33 cellular contexts compared by ENCODE assay signal in the genomic region with DNA sequence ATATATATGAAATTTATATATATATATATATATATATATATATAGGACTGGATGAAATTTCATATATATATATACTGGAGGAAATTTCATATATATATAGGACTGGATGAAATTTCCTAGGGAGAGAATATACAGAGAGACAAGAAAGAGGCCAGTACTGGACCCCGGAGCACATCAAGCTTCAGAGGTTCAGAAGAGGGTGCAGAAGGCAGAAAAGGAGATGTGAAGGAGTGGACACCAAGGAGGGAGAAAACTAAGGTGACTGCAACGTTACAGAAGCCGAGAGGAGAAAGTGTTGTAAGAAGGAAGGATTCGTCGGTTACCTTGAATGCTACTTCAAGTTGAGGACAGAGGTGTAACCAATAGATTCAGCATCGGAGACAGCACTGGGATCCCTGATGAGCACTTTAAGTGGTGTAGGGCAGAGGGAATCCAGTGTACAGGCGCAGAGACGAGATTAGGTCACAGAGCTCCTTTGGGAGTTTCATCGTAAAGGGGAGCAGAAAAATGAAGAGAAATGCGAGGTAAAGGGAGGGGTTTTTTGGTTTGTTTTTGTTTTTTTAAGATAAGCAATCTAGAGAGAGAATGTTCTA.
"Had no signal": no experiment of that assay in that cellular context is flagged by ENCODE, and none has a peak within 500 bp of the region (broad histone marks: within the 10 kb centered on the region; RNA-seq: fewer than 3 reads in every experiment).

No MANE protein-coding gene starts in this region.

- H3K4me2 ChIP-seq: SK-N-SH had no signal

- H3K4me1 Mint-ChIP-seq: activated CD4-positive, alpha-beta memory T cell treated with anti-CD3 and anti-CD28 coated beads, Interleukin-2, amount 10 ng/mL, durations not matched to agents 7 days and 5 days; activated CD8-positive, alpha-beta memory T cell treated with anti-CD3 and anti-CD28 coated beads, Interleukin-2, amount 10 ng/mL, durations not matched to agents 7 days and 5 days had no signal

- H3K9ac ChIP-seq: SK-N-SH had no signal

- H3K4me1 ChIP-seq: adrenal gland, body of pancreas, breast epithelium, Peyer's patch, SJSA1 had no signal

- H3K36me3 ChIP-seq: adrenal gland, breast epithelium, Peyer's patch, SJSA1 had no signal

- H3K36me3 Mint-ChIP-seq: activated CD8-positive, alpha-beta memory T cell treated with anti-CD3 and anti-CD28 coated beads, Interleukin-2, amount 10 ng/mL, durations not matched to agents 7 days and 5 days had no signal

- H3K9me3 ChIP-seq: adrenal gland, body of pancreas, breast epithelium, Peyer's patch, SJSA1, SK-N-SH had no signal

- H3K9me3 Mint-ChIP-seq: activated CD4-positive, alpha-beta memory T cell treated with anti-CD3 and anti-CD28 coated beads, Interleukin-2, amount 10 ng/mL, durations not matched to agents 7 days and 5 days; activated naive CD8-positive, alpha-beta T cell treated with anti-CD3 and anti-CD28 coated beads for 36 hours; T-helper 1 cell treated with Interleukin-12 subunit alpha and Interleukin-12 subunit beta and Interleukin-4 antibody, amounts not matched to agents 30 μg/mL and 1 μg/mL, for 36 hours; T-helper 2 cell treated with Interferon-gamma antibody and Interleukin-4, amounts not matched to agents 5 μg/mL and 100 μg/mL, for 36 hours had no signal

- H3K4me3 Mint-ChIP-seq: activated CD4-positive, alpha-beta memory T cell treated with anti-CD3 and anti-CD28 coated beads, Interleukin-2, amount 10 ng/mL, durations not matched to agents 7 days and 5 days; activated CD8-positive, alpha-beta memory T cell treated with anti-CD3 and anti-CD28 coated beads, Interleukin-2, amount 10 ng/mL, durations not matched to agents 7 days and 5 days; activated naive CD8-positive, alpha-beta T cell treated with anti-CD3 and anti-CD28 coated beads for 36 hours; T-helper 1 cell treated with Interleukin-12 subunit alpha and Interleukin-12 subunit beta and Interleukin-4 antibody, amounts not matched to agents 30 μg/mL and 1 μg/mL, for 36 hours; T-helper 2 cell treated with Interferon-gamma antibody and Interleukin-4, amounts not matched to agents 5 μg/mL and 100 μg/mL, for 36 hours had no signal

- H3K27ac ChIP-seq: adrenal gland, body of pancreas, breast epithelium, Peyer's patch, SJSA1 had no signal

- H3K4me3 ChIP-seq: adrenal gland, body of pancreas, breast epithelium, Peyer's patch, SJSA1 had no signal

- H3K27ac Mint-ChIP-seq: activated CD4-positive, alpha-beta memory T cell treated with anti-CD3 and anti-CD28 coated beads, Interleukin-2, amount 10 ng/mL, durations not matched to agents 7 days and 5 days; activated CD8-positive, alpha-beta memory T cell treated with anti-CD3 and anti-CD28 coated beads, Interleukin-2, amount 10 ng/mL, durations not matched to agents 7 days and 5 days; activated naive CD8-positive, alpha-beta T cell treated with anti-CD3 and anti-CD28 coated beads for 36 hours; T-helper 1 cell treated with Interleukin-12 subunit alpha and Interleukin-12 subunit beta and Interleukin-4 antibody, amounts not matched to agents 30 μg/mL and 1 μg/mL, for 36 hours; T-helper 2 cell treated with Interferon-gamma antibody and Interleukin-4, amounts not matched to agents 5 μg/mL and 100 μg/mL, for 36 hours had no signal

- ATAC-seq: activated CD4-positive, CD25-positive, alpha-beta regulatory T cell treated with anti-CD3 and anti-CD28 coated beads, Interleukin-2, amount 50 U/mL, for 24 hours; activated CD8-positive, alpha-beta memory T cell treated with anti-CD3 and anti-CD28 coated beads, Interleukin-2, amount 10 ng/mL, durations not matched to agents 7 days and 5 days; body of pancreas; PC-3 had no signal

- H3K27me3 ChIP-seq: adrenal gland, body of pancreas, breast epithelium, Peyer's patch had no signal

- H3K27me3 Mint-ChIP-seq: activated CD4-positive, alpha-beta memory T cell treated with anti-CD3 and anti-CD28 coated beads, Interleukin-2, amount 10 ng/mL, durations not matched to agents 7 days and 5 days; activated naive CD8-positive, alpha-beta T cell treated with anti-CD3 and anti-CD28 coated beads for 36 hours had no signal

- DNase-seq: activated CD4-positive, alpha-beta memory T cell treated with anti-CD3 and anti-CD28 coated beads, Interleukin-2, amount 10 ng/mL, durations not matched to agents 7 days and 5 days; activated CD4-positive, alpha-beta T cell treated with anti-CD3 and anti-CD28 coated beads for 4 hours; activated CD4-positive, alpha-beta T cell treated with anti-CD3 and anti-CD28 coated beads, Interleukin-2, amount 50 U/mL, for 1 hour; activated CD8-positive, alpha-beta memory T cell treated with anti-CD3 and anti-CD28 coated beads for 24 hours; activated CD8-positive, alpha-beta memory T cell treated with anti-CD3 and anti-CD28 coated beads, Interleukin-2, amount 10 ng/mL, durations not matched to agents 7 days and 5 days; activated CD8-positive, alpha-beta memory T cell treated with anti-CD3 and anti-CD28 coated beads, Interleukin-2, amount 50 U/mL, for 48 hours; activated effector memory CD4-positive, alpha-beta T cell treated with Interleukin-2 at 50 U/mL for 16 hours; activated naive CD4-positive, alpha-beta T cell treated with anti-CD3 and anti-CD28 coated beads, Interleukin-2, amount 50 U/mL, for 16 hours; activated naive CD8-positive, alpha-beta T cell treated with anti-CD3 and anti-CD28 coated beads for 36 hours; activated T-cell treated with anti-CD3 and anti-CD28 coated beads, Interleukin-2, amount 50 U/mL, for 48 hours; adrenal gland; body of pancreas; MV-4-11; NCI-H1092; NCI-H1417; NCI-H146; NCI-H187; NCI-H2029 treated with DMSO at 0.1 percent for 48 hours; NCI-H2107; NCI-H2171; NCI-H446 treated with DMSO at 0.1 percent for 48 hours; NCI-H524; NCI-H69; PC-3; Peyer's patch; RPMI8226; SHP77 treated with DMSO at 0.1 percent for 48 hours; SK-N-SH had no signal
